Comparison of ENCODE assay signal across 4 cellular contexts in genomic region chr1:186807162-186807561, GRCh38.
"Had no signal": no experiment of that assay in that cellular context is flagged by ENCODE, and none has a peak within 500 bp of the region (broad histone marks: within the 10 kb centered on the region; RNA-seq: fewer than 3 reads in every experiment).

No MANE protein-coding gene starts in this region.

- H3K9me3 ChIP-seq: HAP-1 had no signal

- DNase-seq: KG1 had no signal

- FAIRE-seq: HTR-8/SVneo had no signal

- H3K4me2 ChIP-seq: GM23338 had no signal

- H3K36me3 ChIP-seq: HAP-1 had no signal

- H2AFZ ChIP-seq: GM23338 had no signal

- H3K4me3 ChIP-seq: GM23338, HAP-1 had no signal

- H3K4me1 ChIP-seq: HAP-1 had no signal
